In the genomic region with DNA sequence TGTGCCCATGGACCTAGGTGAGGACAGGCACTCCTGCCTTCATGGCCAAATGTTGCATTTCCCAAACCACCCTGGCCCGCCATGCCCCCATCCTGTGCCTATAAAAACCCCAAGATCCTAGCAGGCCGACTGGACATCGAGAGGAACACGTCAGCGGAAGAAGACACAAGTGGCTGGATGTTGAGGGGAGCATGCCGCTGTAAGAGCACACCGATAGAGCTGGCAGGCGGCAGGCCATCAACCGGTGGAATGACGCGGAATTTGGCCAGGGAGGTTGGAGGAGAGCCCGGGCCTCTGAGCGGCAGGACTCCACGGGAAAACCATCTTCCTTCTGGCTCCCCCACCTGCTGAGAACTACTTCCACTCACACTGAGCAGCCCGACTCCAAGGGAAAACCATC, we compare ENCODE assay signal across 9 cellular contexts.
"Had no signal": no experiment of that assay in that cellular context is flagged by ENCODE, and none has a peak within 500 bp of the region (broad histone marks: within the 10 kb centered on the region; RNA-seq: fewer than 3 reads in every experiment).

No MANE protein-coding gene starts in this region.

- H3K4me2 ChIP-seq: GM23338 had no signal

- H3K27ac ChIP-seq: GM23248 had no signal

- H3K4me3 ChIP-seq: GM23248, GM23338, HAP-1 had no signal

- ATAC-seq: GM23338, HCT116 had no signal

- H3K27ac Mint-ChIP-seq: GM23338, H9, HFFc6 had no signal

- DNase-seq: GM23248, GOT3, H7, H9, HCEC 1CT, HFFc6 had no signal

- H3K4me1 ChIP-seq: HAP-1 had no signal

- H3K9me3 Mint-ChIP-seq: GM23338 had no signal

- H3K4me3 Mint-ChIP-seq: GM23338, H9, HFFc6 had no signal

- H3K36me3 ChIP-seq: HAP-1 had no signal

- H2AFZ ChIP-seq: GM23248, GM23338 had no signal

- H3K9ac ChIP-seq: GM23248 had no signal
